24 cellular contexts compared by ENCODE assay signal in genomic region chr10:12793106-12793505, GRCh38.
DNase-seq lines count a peak whose midpoint lies in the region; ATAC-seq, FAIRE-seq and TF ChIP-seq lines count a peak whose summit lies in the region.
"Had no signal": no experiment of that assay in that cellular context is flagged by ENCODE, and none has a peak within 500 bp of the region (broad histone marks: within the 10 kb centered on the region; RNA-seq: fewer than 3 reads in every experiment).

No MANE protein-coding gene starts in this region.

- no peak overlapping the region for H2AFZ ChIP-seq in HepG2 (ENCODE audit: low read length)
- H2AFZ ChIP-seq: GM23248 had no signal

- POLR2A ChIA-PET in Caco-2 (lab: Charles Lee) (no interaction called here), HepG2 (lab: Yijun Ruan, JAX) (no interaction called here)

- no peak overlapping the region for H3K9ac ChIP-seq in HepG2 (ENCODE audit: insufficient read depth, low read depth, low read length)
- H3K9ac ChIP-seq: BLaER1, GM23248 had no signal

- H3K36me3 Mint-ChIP-seq in Caco-2 (ENCODE audit: insufficient read depth, unreplicated experiment), result no peaks in the 10 kb centered on the region

- H3K4me2 ChIP-seq in HepG2 (ENCODE audit: low read depth, low read length), result no peak overlapping the region
- H3K4me2 ChIP-seq: BLaER1 had no signal

- TF ChIP-seq RAD21 in HepG2 (CRISPR knock-in tag; IDR thresholded peaks at IDR 0.05), result no peak

- H3K27me3 Mint-ChIP-seq in Caco-2 (ENCODE audit: insufficient read depth, unreplicated experiment), result no peaks in the 10 kb centered on the region
- H3K27me3 Mint-ChIP-seq: B cell; CD4-positive, CD25-positive, alpha-beta regulatory T cell had no signal

- H4K20me1 ChIP-seq in HepG2 (ENCODE audit: insufficient read depth, low read length), result no peaks in the 10 kb centered on the region
- H4K20me1 ChIP-seq: BLaER1 had no signal

- FAIRE-seq in HepG2 (lab: Jason Lieb, UNC), result no peak
- FAIRE-seq: A204.1, D721Med, GM12892, H1 had no signal

- peaks cover 5% of the 10 kb centered on the region for H3K4me1 Mint-ChIP-seq in Caco-2 (ENCODE audit: low read depth, unreplicated experiment)
- H3K4me1 Mint-ChIP-seq: B cell; CD4-positive, CD25-positive, alpha-beta regulatory T cell had no signal

- TF ChIP-seq EP300 in HepG2 (IDR thresholded peaks at IDR 0.05; ENCODE audit: low read depth in 2 of 2, low read length in 2 of 2) (no peak), HepG2 (CRISPR knock-in tag; IDR thresholded peaks at IDR 0.05; ENCODE audit: borderline replicate concordance) (no peak)

- no peak overlapping the region for H3K4me3 ChIP-seq in Caco-2 (ENCODE audit: low read depth, low read length)
- H3K4me3 ChIP-seq in dorsolateral prefrontal cortex, result no peak overlapping the region
- H3K4me3 ChIP-seq in HepG2 (replicated peaks in 1 of 3; ENCODE audit: insufficient read depth in 1 of 3, low read depth in 2 of 3, low read length in 3 of 3), result no peak overlapping the region
- H3K4me3 ChIP-seq: BLaER1, GM23248 had no signal

- H3K4me1 ChIP-seq in Caco-2, result peaks cover 11% of the 10 kb centered on the region
- peaks cover 14% of the 10 kb centered on the region for H3K4me1 ChIP-seq in HepG2 (ENCODE audit: insufficient read depth, low read length)

- BruUV-seq in Caco-2 (replicated peaks; lab: Mats Ljungman, UMichigan) (no TSS peak), HepG2 (replicated peaks; lab: Mats Ljungman, UMichigan) (no TSS peak)

- H3K79me2 ChIP-seq in HepG2 (ENCODE audit: insufficient read depth, low read length), result no peaks in the 10 kb centered on the region

- H3K9me3 Mint-ChIP-seq in Caco-2 (ENCODE audit: unreplicated experiment), result peaks cover 10% of the 10 kb centered on the region
- H3K9me3 Mint-ChIP-seq: CD8-positive, alpha-beta T cell had no signal

- intact Hi-C loops in Caco-2 (cut with micrococcal nuclease; ENCODE audit: unreplicated experiment) (no loop called here), dorsolateral prefrontal cortex (cut with DNase I) (no loop called here), HepG2 (cut with micrococcal nuclease; ENCODE audit: unreplicated experiment) (no loop called here)

- DNase-seq in Caco-2 (peak; percentile 31 to 51), dorsolateral prefrontal cortex (no peak), HepG2 (ENCODE audit: low spot score) (peak; percentile 38), globus pallidus (ENCODE audit: low spot score) (no peak)
- DNase-seq in activated CD4-positive, alpha-beta T cell treated with anti-CD3 and anti-CD28 coated beads for 4 hours, result no peak
- DNase-seq: CD4-positive, CD25-positive, alpha-beta regulatory T cell; CD8-positive, alpha-beta T cell; DMS 273 treated with DMSO at 0.1 percent for 48 hours; DMS79; EL; GDM1; GM23248; H7; HCEC 1CT had no signal

- no peaks in the 10 kb centered on the region for H3K27me3 ChIP-seq in Caco-2 (replicated peaks; ENCODE audit: control insufficient read depth, insufficient read depth, low read length)
- no peaks in the 10 kb centered on the region for H3K27me3 ChIP-seq in dorsolateral prefrontal cortex
- peaks cover 1 to 6% of the 10 kb centered on the region in 2 experiments; a peak in 1 of 5 replicates for H3K27me3 ChIP-seq in HepG2 (ENCODE audit: control insufficient read depth in 1 of 2, insufficient read depth in 2 of 2, low read length in 2 of 2)
- H3K27me3 ChIP-seq: BLaER1 had no signal

- H3K36me3 ChIP-seq in Caco-2 (ENCODE audit: control insufficient read depth, insufficient read depth, low read length), result no peaks in the 10 kb centered on the region
- H3K36me3 ChIP-seq in HepG2 (replicated peaks in 1 of 2; ENCODE audit: control insufficient read depth in 1 of 2, insufficient read depth in 2 of 2, low read length in 2 of 2), result no peaks in the 10 kb centered on the region

- ATAC-seq in HepG2 (peak; percentile 61), GM21576 (IDR thresholded peaks at IDR 0.05; ENCODE audit: unreplicated experiment) (no peak)
- ATAC-seq: CD8-positive, alpha-beta T cell had no signal

- no peak overlapping the region for H3K4me3 Mint-ChIP-seq in Caco-2 (ENCODE audit: unreplicated experiment)
- H3K4me3 Mint-ChIP-seq: B cell; CD4-positive, CD25-positive, alpha-beta regulatory T cell; CD8-positive, alpha-beta T cell had no signal

- no peaks in the 10 kb centered on the region for H3K9me3 ChIP-seq in Caco-2
- peaks cover 4% of the 10 kb centered on the region; the same call in 1 of the 2 replicates for H3K9me3 ChIP-seq in HepG2 (ENCODE audit: low read length)

- in situ Hi-C loops in HepG2 (cut with HindIII; ENCODE audit: extremely low pct_ligation_motif_present, low pct_unique_long_range_greater_than_20kb), result no loop called here

- no peak overlapping the region for H3K27ac Mint-ChIP-seq in Caco-2 (ENCODE audit: unreplicated experiment)
- H3K27ac Mint-ChIP-seq: B cell; CD4-positive, CD25-positive, alpha-beta regulatory T cell; CD8-positive, alpha-beta T cell had no signal

- TF ChIP-seq CTCF in Caco-2 (IDR thresholded peaks at IDR 0.05; ENCODE audit: insufficient read depth in 1 of 2, low read depth in 1 of 2, low read length in 1 of 2, severe bottlenecking in 1 of 2, unreplicated experiment in 1 of 2) (no peak), dorsolateral prefrontal cortex (IDR thresholded peaks at IDR 0.05 in 54 of 56, conservative IDR thresholded peaks at IDR 0.05 in 2 of 56; ENCODE audit: low read depth in 1 of 56, partially characterized antibody in 56 of 56) (no peak), HepG2 (CRISPR knock-in tag; IDR thresholded peaks at IDR 0.05) (no peak)

- H3K27ac ChIP-seq in dorsolateral prefrontal cortex (peak overlapping the region in 31 of 59 donors; percentile 7 to 76 (median 46)), HepG2 (ENCODE audit: extremely low read length, insufficient read depth, low read length) (no peak overlapping the region), temporal lobe (ENCODE audit: low read depth, low read length) (peak overlapping the region; percentile 57)
- H3K27ac ChIP-seq: 22Rv1, BLaER1, C4-2B, GM23248 had no signal

- no peak for TF ChIP-seq POLR2A in HepG2 (IDR thresholded peaks at IDR 0.05; ENCODE audit: insufficient read depth in 1 of 2, low read depth in 2 of 2, low read length in 2 of 2)

- WGBS in HepG2 (ENCODE audit: low lambda C conversion rate), result 0% methylated on average over 1 of the region's 1 CpG

- CTCF ChIA-PET in Caco-2 (lab: Charles Lee), result interaction anchor here (1.0 kb wide), 1 partner anchor 11 kb away, joined by 3 read pairs; no protein-coding TSS in a partner anchor
- CTCF ChIA-PET in HepG2 (lab: Yijun Ruan, JAX; ENCODE audit: low intra/inter-chr PET ratio, low total read pairs), result no interaction called here

TF ChIP-seq in HepG2, 621 proteins besides CTCF, POLR2A, EP300 and RAD21 (continues in another document):
- TF ChIP-seq, protein P1, sequence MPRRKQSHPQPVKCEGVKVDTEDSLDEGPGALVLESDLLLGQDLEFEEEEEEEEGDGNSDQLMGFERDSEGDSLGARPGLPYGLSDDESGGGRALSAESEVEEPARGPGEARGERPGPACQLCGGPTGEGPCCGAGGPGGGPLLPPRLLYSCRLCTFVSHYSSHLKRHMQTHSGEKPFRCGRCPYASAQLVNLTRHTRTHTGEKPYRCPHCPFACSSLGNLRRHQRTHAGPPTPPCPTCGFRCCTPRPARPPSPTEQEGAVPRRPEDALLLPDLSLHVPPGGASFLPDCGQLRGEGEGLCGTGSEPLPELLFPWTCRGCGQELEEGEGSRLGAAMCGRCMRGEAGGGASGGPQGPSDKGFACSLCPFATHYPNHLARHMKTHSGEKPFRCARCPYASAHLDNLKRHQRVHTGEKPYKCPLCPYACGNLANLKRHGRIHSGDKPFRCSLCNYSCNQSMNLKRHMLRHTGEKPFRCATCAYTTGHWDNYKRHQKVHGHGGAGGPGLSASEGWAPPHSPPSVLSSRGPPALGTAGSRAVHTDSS (CRISPR knock-in tag; conservative IDR thresholded peaks at IDR 0.05), result no peak
- TF ChIP-seq BORCS8-MEF2B (CRISPR knock-in tag; IDR thresholded peaks at IDR 0.05), result no peak
- TF ChIP-seq FOSL2 (CRISPR knock-in tag; IDR thresholded peaks at IDR 0.05), result 0 out of 2 replicates have a peak, but pooled peaks have one; percentile 21
- TF ChIP-seq XRCC5 (optimal IDR thresholded peaks at IDR 0.05; ENCODE audit: low read length), result no peak
- no peak for TF ChIP-seq NCOA2 (CRISPR knock-in tag; IDR thresholded peaks at IDR 0.05)
- no peak for TF ChIP-seq ZBTB42 (CRISPR knock-in tag; IDR thresholded peaks at IDR 0.05)
- TF ChIP-seq EHMT2 (IDR thresholded peaks at IDR 0.05; ENCODE audit: borderline replicate concordance, low read depth, low read length), result no peak
- TF ChIP-seq FOXP4 (CRISPR knock-in tag; IDR thresholded peaks at IDR 0.05), result no peak
- TF ChIP-seq CCAR2 (optimal IDR thresholded peaks at IDR 0.05; ENCODE audit: low read depth, low read length), result no peak
- TF ChIP-seq, protein P2, sequence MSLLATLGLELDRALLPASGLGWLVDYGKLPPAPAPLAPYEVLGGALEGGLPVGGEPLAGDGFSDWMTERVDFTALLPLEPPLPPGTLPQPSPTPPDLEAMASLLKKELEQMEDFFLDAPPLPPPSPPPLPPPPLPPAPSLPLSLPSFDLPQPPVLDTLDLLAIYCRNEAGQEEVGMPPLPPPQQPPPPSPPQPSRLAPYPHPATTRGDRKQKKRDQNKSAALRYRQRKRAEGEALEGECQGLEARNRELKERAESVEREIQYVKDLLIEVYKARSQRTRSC (CRISPR knock-in tag; IDR thresholded peaks at IDR 0.05; ENCODE audit: low read depth), result no peak
- no peak for TF ChIP-seq SMYD3 (CRISPR knock-in tag; IDR thresholded peaks at IDR 0.05)
- TF ChIP-seq ZNF207 (IDR thresholded peaks at IDR 0.05; ENCODE audit: borderline replicate concordance), result no peak

Comparison
In these comparisons a context has a peak if more than half of its experiments do, and no peak if none do; other contexts are left out.
1. DNase-seq: peak in Caco-2 (2 of 2) and HepG2 (single experiment); none in dorsolateral prefrontal cortex (0 of 10), globus pallidus (single experiment) and activated CD4-positive, alpha-beta T cell treated with anti-CD3 and anti-CD28 coated beads for 4 hours (0 of 2).